Comparison of ENCODE assay signal across 10 cellular contexts in genomic region chr3:125120370-125121122, GRCh38.
A peak's percentile ranks its signal among the peaks of the same experiment; 100 is the strongest.
DNase-seq lines count a peak whose midpoint lies in the region; ATAC-seq, FAIRE-seq and TF ChIP-seq lines count a peak whose summit lies in the region.
"Had no signal": no experiment of that assay in that cellular context is flagged by ENCODE, and none has a peak within 500 bp of the region (broad histone marks: within the 10 kb centered on the region; RNA-seq: fewer than 3 reads in every experiment).

No MANE protein-coding gene starts in this region.

- peaks cover 49% of the 10 kb centered on the region for H3K4me1 ChIP-seq in astrocyte (ENCODE audit: insufficient read depth, low read length)
- peaks cover 0 to 44% (median 32%) of the 10 kb centered on the region in 4 donors for H3K4me1 ChIP-seq in tibial artery

- no peak for FAIRE-seq in astrocyte (lab: Jason Lieb, UNC)

- H3K9ac ChIP-seq in astrocyte (ENCODE audit: low read length): peak overlapping the region; percentile 65

- H3K4me3 Mint-ChIP-seq in astrocyte (ENCODE audit: unreplicated experiment) (peak overlapping the region; percentile 50), memory B cell (peak overlapping the region; percentile 80)

- ATAC-seq in memory B cell (ENCODE audit: low read depth) (peak; percentile 43), HG02610 (IDR thresholded peaks at IDR 0.05; ENCODE audit: unreplicated experiment) (no peak), HG02885 (IDR thresholded peaks at IDR 0.05; ENCODE audit: poor library complexity, unreplicated experiment) (no peak), HG02870 (IDR thresholded peaks at IDR 0.05; ENCODE audit: unreplicated experiment) (no peak)

- H3K79me2 ChIP-seq in astrocyte (ENCODE audit: insufficient read depth, low read length): no peaks in the 10 kb centered on the region

- peak overlapping the region; percentile 3 for H3K27ac ChIP-seq in astrocyte (ENCODE audit: low read depth, low read length)
- H3K27ac ChIP-seq in tibial artery: no peak overlapping the region

- intact Hi-C loops in tibial artery (cut with DNase I; ENCODE audit: low total_unique reads): no loop called here

- H3K4me3 ChIP-seq in astrocyte (ENCODE audit: insufficient read depth, low read depth, low read length) (peak overlapping the region; percentile 27), tibial artery (peak overlapping the region; percentile 13 to 27)

- H3K4me1 Mint-ChIP-seq in astrocyte (ENCODE audit: low read depth, unreplicated experiment) (peaks cover 34% of the 10 kb centered on the region), memory B cell (peaks cover 29% of the 10 kb centered on the region)

- no peak for TF ChIP-seq CTCF in astrocyte (IDR thresholded peaks at IDR 0.05; ENCODE audit: insufficient read depth, low read depth, low read length)
- no peak for TF ChIP-seq CTCF in tibial artery (IDR thresholded peaks at IDR 0.05)

- H3K27me3 ChIP-seq in astrocyte (ENCODE audit: insufficient read depth, low read length) (no peaks in the 10 kb centered on the region), tibial artery (no peaks in the 10 kb centered on the region)
- H3K27me3 ChIP-seq: Peyer's patch had no signal

- H3K27me3 Mint-ChIP-seq in astrocyte (ENCODE audit: low read depth, unreplicated experiment) (peaks cover 10% of the 10 kb centered on the region), memory B cell (no peaks in the 10 kb centered on the region)

- peak overlapping the region; percentile 80 for H3K4me2 ChIP-seq in astrocyte (ENCODE audit: low read length)

- H3K9me3 Mint-ChIP-seq in astrocyte (ENCODE audit: unreplicated experiment): no peaks in the 10 kb centered on the region
- H3K9me3 Mint-ChIP-seq in memory B cell: peaks cover 8% of the 10 kb centered on the region

- H4K20me1 ChIP-seq in astrocyte (ENCODE audit: insufficient read depth, low read length): no peaks in the 10 kb centered on the region

- peak; percentile 50 for DNase-seq in activated CD8-positive, alpha-beta memory T cell treated with anti-CD3 and anti-CD28 coated beads, Interleukin-2, amount 50 U/mL, for 48 hours
- DNase-seq in activated CD8-positive, alpha-beta memory T cell treated with anti-CD3 and anti-CD28 coated beads, Interleukin-2, amount 50 U/mL, for 4 hours: no peak
- DNase-seq in astrocyte (ENCODE audit: low read depth) (peak; percentile 54), memory B cell (ENCODE audit: low spot score in 2 of 2) (no peak), tibial artery (no peak)
- DNase-seq: amniotic stem cell, Peyer's patch had no signal

- H2AFZ ChIP-seq in astrocyte (ENCODE audit: low read depth, low read length): peak overlapping the region; percentile 72

- H3K36me3 ChIP-seq in astrocyte (ENCODE audit: insufficient read depth, low read length) (no peaks in the 10 kb centered on the region), tibial artery (no peaks in the 10 kb centered on the region)
- H3K36me3 ChIP-seq: Peyer's patch had no signal

- no peak overlapping the region for H3K27ac Mint-ChIP-seq in astrocyte (ENCODE audit: unreplicated experiment)
- H3K27ac Mint-ChIP-seq in memory B cell: peak overlapping the region; percentile 25

- H3K36me3 Mint-ChIP-seq in astrocyte (ENCODE audit: low read depth, unreplicated experiment) (no peaks in the 10 kb centered on the region), memory B cell (peaks cover 7% of the 10 kb centered on the region)

- H3K9me3 ChIP-seq in astrocyte (ENCODE audit: insufficient read depth, low read depth, low read length): no peaks in the 10 kb centered on the region
- no peaks in the 10 kb centered on the region for H3K9me3 ChIP-seq in tibial artery
- H3K9me3 ChIP-seq: Peyer's patch had no signal

Comparison
In these comparisons a context has a peak if more than half of its experiments do, and no peak if none do; other contexts are left out.
1. DNase-seq: peak in activated CD8-positive, alpha-beta memory T cell treated with anti-CD3 and anti-CD28 coated beads, Interleukin-2, amount 50 U/mL, for 48 hours (single experiment) and astrocyte (single experiment); none in activated CD8-positive, alpha-beta memory T cell treated with anti-CD3 and anti-CD28 coated beads, Interleukin-2, amount 50 U/mL, for 4 hours (single experiment), memory B cell (0 of 2) and tibial artery (0 of 2).